In the genomic region with DNA sequence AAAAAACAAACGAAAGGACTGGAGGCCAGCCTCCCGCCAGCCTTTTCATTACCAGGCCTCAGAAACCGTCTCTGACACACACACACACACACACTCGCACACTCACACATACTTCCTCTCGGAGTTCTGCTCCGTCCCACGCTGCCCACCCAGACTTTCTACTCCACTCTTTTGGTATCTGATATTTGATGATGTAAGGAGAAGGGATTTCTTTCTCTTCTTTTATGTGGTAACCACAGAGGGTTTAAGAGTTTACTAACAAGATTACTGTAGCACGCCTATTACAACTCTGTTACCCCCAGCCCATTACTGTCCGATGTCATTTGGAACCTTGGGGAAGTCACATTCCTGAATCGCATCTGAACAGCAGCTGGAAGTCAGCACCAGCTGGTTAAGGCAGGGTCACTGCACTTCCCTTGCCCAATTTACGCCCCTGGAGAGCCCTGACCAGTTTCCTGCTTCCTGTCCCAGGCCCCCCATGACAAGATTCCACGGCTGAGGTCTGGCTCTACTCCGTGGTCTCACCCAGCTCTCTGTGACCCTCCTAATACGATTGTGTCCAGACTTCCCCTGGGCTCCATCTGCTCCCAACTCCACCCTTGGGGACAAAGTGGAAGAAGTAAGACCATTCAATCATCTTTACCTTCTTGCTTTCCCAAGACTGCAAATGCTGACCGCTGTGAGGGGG, we compare ENCODE assay signal across 8 cellular contexts. TPM values are rescaled to one million over a fixed set of nuclear protein-coding genes. Genes with fewer than 3 reads are reported as not detected.
A peak's percentile ranks its signal among the peaks of the same experiment; 100 is the strongest.
DNase-seq lines count a peak whose midpoint lies in the region; ATAC-seq and TF ChIP-seq lines count a peak whose summit lies in the region.

No MANE protein-coding gene starts in this region.

- H3K27me3 ChIP-seq in HUES48 (ENCODE audit: control insufficient read depth, insufficient read depth, low read length), result peaks cover 27% of the 10 kb centered on the region
- H3K27me3 ChIP-seq in heart right ventricle, result peaks cover 0 to 60% (median 7%) of the 10 kb centered on the region in 7 donors

- H3K36me3 ChIP-seq in HUES48 (ENCODE audit: control insufficient read depth, insufficient read depth, low read length) (no peaks in the 10 kb centered on the region), heart right ventricle (no peaks in the 10 kb centered on the region)

- peak overlapping the region; percentile 79 to 81 for H3K4me3 Mint-ChIP-seq in activated T-cell treated with anti-CD3 and anti-CD28 coated beads, Interleukin-2, amount 50 U/mL, for 72 hours

- H3K27ac ChIP-seq in HUES48 (ENCODE audit: low read depth, low read length), result no peak overlapping the region
- H3K27ac ChIP-seq in heart right ventricle, result peak overlapping the region; percentile 83 to 98 (median 93)

- H3K9me3 ChIP-seq in HUES48 (ENCODE audit: control insufficient read depth, insufficient read depth, low read length), result no peaks in the 10 kb centered on the region
- no peaks in the 10 kb centered on the region for H3K9me3 ChIP-seq in heart right ventricle

- no peak overlapping the region for H3K27ac Mint-ChIP-seq in activated T-cell treated with anti-CD3 and anti-CD28 coated beads, Interleukin-2, amount 50 U/mL, for 72 hours

- H3K9me3 Mint-ChIP-seq in activated T-cell treated with anti-CD3 and anti-CD28 coated beads, Interleukin-2, amount 50 U/mL, for 72 hours, result no peaks in the 10 kb centered on the region

- 24 to 37% methylated on average over 15 of the region's 15 CpGs for whole genome bisulfite sequencing in heart right ventricle, 2 donors

- peaks cover 58% of the 10 kb centered on the region for H3K27me3 Mint-ChIP-seq in activated T-cell treated with anti-CD3 and anti-CD28 coated beads, Interleukin-2, amount 50 U/mL, for 72 hours (ENCODE audit: low read depth)

- H3K4me3 ChIP-seq in HUES48 (ENCODE audit: low read depth, low read length) (peak overlapping the region; percentile 72), heart right ventricle (peak overlapping the region; percentile 62 to 82 (median 70)), retinal pigment epithelial cell (ENCODE audit: low read length) (peak overlapping the region; percentile 60)

- TF ChIP-seq CTCF in heart right ventricle (IDR thresholded peaks at IDR 0.05), result no peak
- TF ChIP-seq CTCF in retinal pigment epithelial cell (conservative IDR thresholded peaks at IDR 0.05; ENCODE audit: low read depth, low read length), result no peak

- peaks cover 13% of the 10 kb centered on the region for H3K4me1 Mint-ChIP-seq in activated T-cell treated with anti-CD3 and anti-CD28 coated beads, Interleukin-2, amount 50 U/mL, for 72 hours (ENCODE audit: low read depth)

- no peak for TF ChIP-seq POLR2A in GM18505 (IDR thresholded peaks at IDR 0.05; ENCODE audit: borderline replicate concordance, extremely low read depth, insufficient read depth, insufficient read length)

- H3K9ac ChIP-seq in HUES48 (ENCODE audit: low read depth, low read length), result peak overlapping the region; percentile 45; the same call in 1 of the 2 replicates

- intact Hi-C loops in heart right ventricle (cut with DNase I), result loop anchor here in 7 of 10 donors (5.0 to 10.0 kb wide), 4 partner anchors 32 to 97 kb away; no protein-coding TSS in a partner anchor

- peaks cover 40% of the 10 kb centered on the region for H3K4me1 ChIP-seq in HUES48 (ENCODE audit: control insufficient read depth, insufficient read depth, low read length)
- peaks cover 11 to 69% (median 46%) of the 10 kb centered on the region in 9 donors for H3K4me1 ChIP-seq in heart right ventricle

- H3K36me3 Mint-ChIP-seq in activated T-cell treated with anti-CD3 and anti-CD28 coated beads, Interleukin-2, amount 50 U/mL, for 72 hours (ENCODE audit: insufficient read depth in 2 of 2), result no peaks in the 10 kb centered on the region

- ATAC-seq in activated T-cell treated with anti-CD3 and anti-CD28 coated beads, Interleukin-2, amount 50 U/mL, for 72 hours (replicated peaks in 1 of 2), result peak; percentile 34 to 42
- peak; percentile 40 to 67 (median 52) for ATAC-seq in heart right ventricle
- no peak for ATAC-seq in GM18505 (IDR thresholded peaks at IDR 0.05; ENCODE audit: unreplicated experiment)
- ATAC-seq in GM21381 (IDR thresholded peaks at IDR 0.05; ENCODE audit: unreplicated experiment), result no peak

- no peak for DNase-seq in activated T-cell treated with anti-CD3 and anti-CD28 coated beads, Interleukin-2, amount 50 U/mL, for 72 hours
- DNase-seq in heart right ventricle (peak; percentile 38 to 76), retinal pigment epithelial cell (ENCODE audit: low read depth) (no peak), NCI-H526 treated with DMSO at 0.1 percent for 48 hours (lab: John Stamatoyannopoulos, UW) (no peak), COLO668 (lab: John Stamatoyannopoulos, UW; ENCODE audit: unreplicated experiment) (no peak)

RNA-seq across cellular contexts. Expression of a gene that starts 1.1 kb away (rescaled TPM):
- total RNA-seq in activated T-cell treated with anti-CD3 and anti-CD28 coated beads, Interleukin-2, amount 50 U/mL, for 72 hours, result not detected
- 10 to 100 TPM in 5 of 10 donors, 1 to 10 TPM in 5; 6.9 to 16.9 (median 10.4) TPM for total RNA-seq in heart right ventricle
- 1 to 10 TPM; 3.8 to 9.2 TPM for polyA plus RNA-seq in heart right ventricle

RNA-seq across cellular contexts. Expression of a gene that starts 33.2 kb away (rescaled TPM):
- 10 to 100 TPM; 30.3 to 38.9 TPM for total RNA-seq in activated T-cell treated with anti-CD3 and anti-CD28 coated beads, Interleukin-2, amount 50 U/mL, for 72 hours
- 10 to 100 TPM in 2 of 10 donors, 1 to 10 TPM in 8; 6.8 to 11.4 (median 8.2) TPM for total RNA-seq in heart right ventricle
- 10 to 100 TPM in 1 of 2 donors, 1 to 10 TPM in 1; 5.6 to 10.5 TPM for polyA plus RNA-seq in heart right ventricle

RNA-seq across cellular contexts. Expression of a gene that starts 57.0 kb away (rescaled TPM):
- 10 to 100 TPM; 78.0 to 94.1 TPM for total RNA-seq in activated T-cell treated with anti-CD3 and anti-CD28 coated beads, Interleukin-2, amount 50 U/mL, for 72 hours
- 100 to 1,000 TPM; 526 to 798 (median 653) TPM for total RNA-seq in heart right ventricle
- polyA plus RNA-seq in heart right ventricle, result 100 to 1,000 TPM; 211 to 876 TPM

Comparison
In these comparisons a context has a peak if more than half of its experiments do, and no peak if none do; other contexts are left out.
1. ATAC-seq: peak in activated T-cell treated with anti-CD3 and anti-CD28 coated beads, Interleukin-2, amount 50 U/mL, for 72 hours (2 of 2) and heart right ventricle (8 of 8); none in GM18505 (single experiment) and GM21381 (single experiment).
2. DNase-seq: peak in heart right ventricle (2 of 2); none in activated T-cell treated with anti-CD3 and anti-CD28 coated beads, Interleukin-2, amount 50 U/mL, for 72 hours (0 of 2), retinal pigment epithelial cell (single experiment), NCI-H526 treated with DMSO at 0.1 percent for 48 hours (single experiment) and COLO668 (single experiment).
3. RNA of a gene that starts 1.1 kb away (total RNA-seq): 6.9 to 16.9 TPM in heart right ventricle; not detected in activated T-cell treated with anti-CD3 and anti-CD28 coated beads, Interleukin-2, amount 50 U/mL, for 72 hours; every median in the first group is over 4 times any median in the second.
4. RNA of a gene that starts 57.0 kb away (total RNA-seq): 526 to 798 TPM in heart right ventricle; 78.0 to 94.1 TPM in activated T-cell treated with anti-CD3 and anti-CD28 coated beads, Interleukin-2, amount 50 U/mL, for 72 hours; every median in the first group is over 4 times any median in the second.
5. Peak in every context shown above with its lines, with median percentiles within 50 percentile points of each other: H3K4me3 ChIP-seq.